Comparison of ENCODE assay signal across 8 cellular contexts in genomic region chr2:219689676-219690628, GRCh38.
DNase-seq lines count a peak whose midpoint lies in the region; ATAC-seq and TF ChIP-seq lines count a peak whose summit lies in the region.

No MANE protein-coding gene starts in this region.

- peak; percentile 35 for ATAC-seq in GM19043 (IDR thresholded peaks at IDR 0.05; ENCODE audit: low read depth, unreplicated experiment)
- peak; percentile 42 for ATAC-seq in left colon
- peak; percentile 43 to 56 for ATAC-seq in stimulated activated naive B cell treated with anti-CD40 and anti-IgM and Interleukin-4, amounts not matched to agents 10 μg/mL and 1 μg/mL and 100 μg/mL, for 72 hours (replicated peaks)
- ATAC-seq in HG03571 (IDR thresholded peaks at IDR 0.05; ENCODE audit: unreplicated experiment) = no peak

- POLR2A ChIA-PET in Caco-2 (lab: Charles Lee) = interaction anchor here (0.5 kb wide), 1 partner anchor 138 kb away, joined by 9 read pairs; no protein-coding TSS in a partner anchor

- no peak overlapping the region for H3K27ac Mint-ChIP-seq in Caco-2 (ENCODE audit: unreplicated experiment)
- H3K27ac Mint-ChIP-seq in stimulated activated naive B cell treated with anti-CD40 and anti-IgM and Interleukin-4, amounts not matched to agents 10 μg/mL and 1 μg/mL and 100 μg/mL, for 72 hours = no peak overlapping the region

- H3K4me3 ChIP-seq in Caco-2 (ENCODE audit: low read depth, low read length) (no peak overlapping the region), KMS-11 (IDR thresholded peaks at IDR 0.05; ENCODE audit: insufficient read depth, low read depth, low read length) (no peak overlapping the region)

- intact Hi-C loops in Caco-2 (cut with micrococcal nuclease; ENCODE audit: unreplicated experiment) (loop anchor here (1.0 kb wide), 4 partner anchors 29 to 149 kb away; no protein-coding TSS in a partner anchor), left colon (cut with DNase I, micrococcal nuclease) (no loop called here)

- CTCF ChIA-PET in Caco-2 (lab: Charles Lee) = interaction anchor here (0.5 to 2.7 kb wide), 10 partner anchors 8 to 195 kb away, joined by 3 to 8 read pairs (median 3); no protein-coding TSS in a partner anchor

- H3K36me3 ChIP-seq in Caco-2 (ENCODE audit: control insufficient read depth, insufficient read depth, low read length) (no peaks in the 10 kb centered on the region), KMS-11 (ENCODE audit: insufficient read depth) (no peaks in the 10 kb centered on the region)

- TF ChIP-seq CTCF in Caco-2 (IDR thresholded peaks at IDR 0.05; ENCODE audit: insufficient read depth in 1 of 2, low read depth in 1 of 2, low read length in 1 of 2, severe bottlenecking in 1 of 2, unreplicated experiment in 1 of 2) (peak; percentile 66 to 86), KMS-11 (conservative IDR thresholded peaks at IDR 0.05; ENCODE audit: low read depth, low read length) (peak; percentile 64)

- H3K9me3 Mint-ChIP-seq in Caco-2 (ENCODE audit: unreplicated experiment) = peaks cover under 1% of the 10 kb centered on the region
- peaks cover 5% of the 10 kb centered on the region in 2 donors for H3K9me3 Mint-ChIP-seq in stimulated activated naive B cell treated with anti-CD40 and anti-IgM and Interleukin-4, amounts not matched to agents 10 μg/mL and 1 μg/mL and 100 μg/mL, for 72 hours

- H2AFZ ChIP-seq in KMS-11 (ENCODE audit: low read depth) = no peak overlapping the region

- H3K27me3 ChIP-seq in Caco-2 (replicated peaks; ENCODE audit: control insufficient read depth, insufficient read depth, low read length) (no peaks in the 10 kb centered on the region), KMS-11 (ENCODE audit: insufficient read depth, low read depth) (no peaks in the 10 kb centered on the region)

- peaks cover 7% of the 10 kb centered on the region for H3K27me3 Mint-ChIP-seq in Caco-2 (ENCODE audit: insufficient read depth, unreplicated experiment)
- H3K27me3 Mint-ChIP-seq in stimulated activated naive B cell treated with anti-CD40 and anti-IgM and Interleukin-4, amounts not matched to agents 10 μg/mL and 1 μg/mL and 100 μg/mL, for 72 hours = peaks cover 32 to 44% of the 10 kb centered on the region in 2 donors

- peaks cover 10% of the 10 kb centered on the region for H3K36me3 Mint-ChIP-seq in Caco-2 (ENCODE audit: insufficient read depth, unreplicated experiment)
- no peaks in the 10 kb centered on the region for H3K36me3 Mint-ChIP-seq in stimulated activated naive B cell treated with anti-CD40 and anti-IgM and Interleukin-4, amounts not matched to agents 10 μg/mL and 1 μg/mL and 100 μg/mL, for 72 hours

- H3K4me2 ChIP-seq in KMS-11 = no peak overlapping the region

- H3K4me1 ChIP-seq in Caco-2 = peaks cover 48% of the 10 kb centered on the region
- no peaks in the 10 kb centered on the region for H3K4me1 ChIP-seq in KMS-11 (ENCODE audit: low read depth, poor library complexity, severe bottlenecking)

- no peak overlapping the region for H3K9ac ChIP-seq in KMS-11

- DNase-seq in Caco-2 (peak in 1 of 2 experiments; percentile 71), SK-MEL-5 (ENCODE audit: low read depth, low spot score) (peak; percentile 70), cerebellar cortex (ENCODE audit: low spot score) (peak; percentile 30), left colon (peak in 1 of 2 donors; percentile 20)
- DNase-seq in stimulated activated naive B cell treated with anti-CD40 and anti-IgM and Interleukin-4, amounts not matched to agents 10 μg/mL and 1 μg/mL and 100 μg/mL, for 72 hours = peak; percentile 20

- peaks cover 21% of the 10 kb centered on the region for H3K4me1 Mint-ChIP-seq in Caco-2 (ENCODE audit: low read depth, unreplicated experiment)
- peaks cover 4 to 12% of the 10 kb centered on the region in 2 donors for H3K4me1 Mint-ChIP-seq in stimulated activated naive B cell treated with anti-CD40 and anti-IgM and Interleukin-4, amounts not matched to agents 10 μg/mL and 1 μg/mL and 100 μg/mL, for 72 hours

- BruUV-seq in Caco-2 (replicated peaks; lab: Mats Ljungman, UMichigan) = no TSS peak

- no peaks in the 10 kb centered on the region for H4K20me1 ChIP-seq in KMS-11 (ENCODE audit: insufficient read depth)

- no peak overlapping the region for H3K27ac ChIP-seq in KMS-11

- H3K9me3 ChIP-seq in Caco-2 = 0 out of 2 replicates have a peak, but pooled peaks cover 4% of the 10 kb centered on the region

- in situ Hi-C loops in SK-MEL-5 (cut with HindIII; ENCODE audit: low pct_unique_long_range_greater_than_20kb, low sequenced_read_pairs) = no loop called here

- no peaks in the 10 kb centered on the region for H3K79me2 ChIP-seq in KMS-11 (ENCODE audit: insufficient read depth, low read depth)

- no peak overlapping the region for H3K4me3 Mint-ChIP-seq in Caco-2 (ENCODE audit: unreplicated experiment)
- H3K4me3 Mint-ChIP-seq in stimulated activated naive B cell treated with anti-CD40 and anti-IgM and Interleukin-4, amounts not matched to agents 10 μg/mL and 1 μg/mL and 100 μg/mL, for 72 hours = no peak overlapping the region
